ENCODE assay signal across 1 cellular context in genomic region chr19:18869231-18869575, GRCh38.
TF ChIP-seq lines count a peak whose summit lies in the region.

No MANE protein-coding gene starts in this region.

TF ChIP-seq in HepG2, 621 proteins besides CTCF, POLR2A, EP300 and RAD21:
- TF ChIP-seq MTA1 (CRISPR knock-in tag; IDR thresholded peaks at IDR 0.05; ENCODE audit: borderline replicate concordance) (no peak), RBM22 (optimal IDR thresholded peaks at IDR 0.05; ENCODE audit: low read length) (peak; percentile 63)
